9 cellular contexts compared by ENCODE assay signal in genomic region chr5:44389410-44389879, GRCh38. TPM values are rescaled to one million over a fixed set of nuclear protein-coding genes. Genes with fewer than 3 reads are reported as not detected.
A peak's percentile ranks its signal among the peaks of the same experiment; 100 is the strongest.
DNase-seq lines count a peak whose midpoint lies in the region; ATAC-seq and TF ChIP-seq lines count a peak whose summit lies in the region.
"Had no signal": no experiment of that assay in that cellular context is flagged by ENCODE, and none has a peak within 500 bp of the region (broad histone marks: within the 10 kb centered on the region; RNA-seq: fewer than 3 reads in every experiment).

TSS of gene FGF10 (minus strand) at chr5:44389420. CDS start at chr5:44388682, 738 bp downstream.

- H3K4me2 ChIP-seq in mammary epithelial cell (ENCODE audit: insufficient read depth, low read depth, low read length), result peak within 1 kb of the TSS; percentile 46

- H3K4me3 ChIP-seq in mammary epithelial cell (replicated peaks in 1 of 3; ENCODE audit: insufficient read depth in 1 of 3, low read depth in 2 of 3, low read length in 3 of 3) (peak within 1 kb of the TSS in 2 of 3 experiments; percentile 8 to 19), lower lobe of right lung (peak within 1 kb of the TSS; percentile 52), transverse colon (peak within 1 kb of the TSS; percentile 17 to 53 (median 30))
- H3K4me3 ChIP-seq: K562 had no signal

- ATAC-seq in lower lobe of right lung, result peak; percentile 67 to 83
- ATAC-seq in HG03108 (IDR thresholded peaks at IDR 0.05; ENCODE audit: unreplicated experiment), result no peak
- ATAC-seq: K562 had no signal

- TF ChIP-seq CTCF in mammary epithelial cell (conservative IDR thresholded peaks at IDR 0.05 in 1 of 2, IDR thresholded peaks at IDR 0.05 in 1 of 2; ENCODE audit: extremely low read depth in 1 of 2, insufficient read depth in 1 of 2, low read depth in 1 of 2, low read length in 2 of 2) (no peak), lower lobe of right lung (IDR thresholded peaks at IDR 0.05) (no peak), transverse colon (IDR thresholded peaks at IDR 0.05) (no peak)

- TF ChIP-seq EP300 in transverse colon (IDR thresholded peaks at IDR 0.05; ENCODE audit: low read depth), result no peak

- no CpG with 5 or more reads among the region's 26 CpGs for WGBS in mammary epithelial cell (ENCODE audit: low coverage, missing lambda C conversion rate)
- WGBS in transverse colon (ENCODE audit: low coverage in 1 of 2), 2 donors, result 27% methylated on average over 26 of the region's 26 CpGs; no CpG with 5 or more reads in 1 of the 2 donors

- intact Hi-C loops in mammary epithelial cell (cut with micrococcal nuclease) (no loop called here), lower lobe of right lung (cut with DNase I) (no loop called here), transverse colon (cut with DNase I; ENCODE audit: low total_unique reads) (no loop called here)

- no peaks in the 10 kb centered on the region for H4K20me1 ChIP-seq in mammary epithelial cell (ENCODE audit: insufficient read depth, low read length)

- H3K79me2 ChIP-seq in mammary epithelial cell (ENCODE audit: insufficient read depth, low read length), result no peaks in the 10 kb centered on the region

- CTCF ChIA-PET in mammary epithelial cell (lab: Charles Lee; ENCODE audit: low non-redundant PET), result no interaction called here

- DNase-seq in NCI-H1694 (lab: John Stamatoyannopoulos, UW) (peak; percentile 23), NCI-H1694 treated with DMSO at 0.1 percent for 48 hours (lab: John Stamatoyannopoulos, UW) (no peak), mammary epithelial cell (no peak), lower lobe of right lung (peak; percentile 47), transverse colon (peak; percentile 8), NCI-H2227 treated with DMSO at 0.1 percent for 48 hours (lab: John Stamatoyannopoulos, UW) (no peak), GOT3 (lab: John Stamatoyannopoulos, UW) (no peak)

- H3K9me3 ChIP-seq in mammary epithelial cell (replicated peaks; ENCODE audit: insufficient read depth, low read length) (no peaks in the 10 kb centered on the region), lower lobe of right lung (no peaks in the 10 kb centered on the region), transverse colon (no peaks in the 10 kb centered on the region)

- dilution Hi-C loops in mammary epithelial cell (cut with HindIII; ENCODE audit: low sequenced_read_pairs), result no loop called here

- H3K27me3 ChIP-seq in mammary epithelial cell (ENCODE audit: insufficient read depth, low read length) (peaks cover 44% of the 10 kb centered on the region), lower lobe of right lung (ENCODE audit: low read depth) (peaks cover 8% of the 10 kb centered on the region), transverse colon (peaks cover 27% of the 10 kb centered on the region)

- BruUV-seq in mammary epithelial cell (replicated peaks; lab: Mats Ljungman, UMichigan), result no TSS peak

- TF ChIP-seq POLR2A in transverse colon (IDR thresholded peaks at IDR 0.05), result no peak

- H3K9ac ChIP-seq in mammary epithelial cell (ENCODE audit: insufficient read depth, low read length), result no peak within 1 kb of the TSS

- H3K36me3 ChIP-seq in mammary epithelial cell (ENCODE audit: insufficient read depth, low read length) (no peaks in the 10 kb centered on the region), lower lobe of right lung (no peaks in the 10 kb centered on the region), transverse colon (no peaks in the 10 kb centered on the region)

- no peak within 1 kb of the TSS for H2AFZ ChIP-seq in mammary epithelial cell (ENCODE audit: low read depth, low read length)

- in situ Hi-C loops in mammary epithelial cell (cut with MboI; ENCODE audit: low sequenced_read_pairs in 2 of 2), result no loop called here
- in situ Hi-C loops in transverse colon (cut with MboI; ENCODE audit: low pct_ligation_motif_present in 1 of 4, low pct_unique_long_range_greater_than_20kb in 1 of 4, low sequenced_read_pairs in 3 of 4), result no loop called here

- no peaks in the 10 kb centered on the region for H3K4me1 ChIP-seq in mammary epithelial cell (ENCODE audit: insufficient read depth, low read length)
- peaks cover 8% of the 10 kb centered on the region for H3K4me1 ChIP-seq in lower lobe of right lung
- H3K4me1 ChIP-seq in transverse colon, result no peaks in the 10 kb centered on the region

- H3K27ac ChIP-seq in mammary epithelial cell (ENCODE audit: insufficient read depth, low read depth, low read length) (no peak within 1 kb of the TSS), lower lobe of right lung (peak within 1 kb of the TSS; percentile 46), transverse colon (peak within 1 kb of the TSS; percentile 49 to 74 (median 61))

RNA-seq across cellular contexts. Expression of gene FGF10, which starts in this region (rescaled TPM):
- total RNA-seq in mammary epithelial cell (not detected), lower lobe of right lung (7.6 TPM), transverse colon (1 to 10 TPM; 1.8 to 7.3 (median 3.6) TPM)
- not detected for polyA plus RNA-seq in mammary epithelial cell
- not detected for polyA minus RNA-seq in mammary epithelial cell
- total RNA-seq: K562 had no signal
- polyA plus RNA-seq: K562 had no signal

Comparison
In these comparisons a context has a peak if more than half of its experiments do, and no peak if none do; other contexts are left out.
1. DNase-seq: peak in NCI-H1694 (single experiment), lower lobe of right lung (single experiment) and transverse colon (single experiment); none in NCI-H1694 treated with DMSO at 0.1 percent for 48 hours (single experiment), mammary epithelial cell (single experiment), NCI-H2227 treated with DMSO at 0.1 percent for 48 hours (single experiment) and GOT3 (single experiment).
2. Peak in every context shown above with its lines, with median percentiles within 50 percentile points of each other: H3K4me3 ChIP-seq.